21 cellular contexts compared by ENCODE assay signal in the genomic region with DNA sequence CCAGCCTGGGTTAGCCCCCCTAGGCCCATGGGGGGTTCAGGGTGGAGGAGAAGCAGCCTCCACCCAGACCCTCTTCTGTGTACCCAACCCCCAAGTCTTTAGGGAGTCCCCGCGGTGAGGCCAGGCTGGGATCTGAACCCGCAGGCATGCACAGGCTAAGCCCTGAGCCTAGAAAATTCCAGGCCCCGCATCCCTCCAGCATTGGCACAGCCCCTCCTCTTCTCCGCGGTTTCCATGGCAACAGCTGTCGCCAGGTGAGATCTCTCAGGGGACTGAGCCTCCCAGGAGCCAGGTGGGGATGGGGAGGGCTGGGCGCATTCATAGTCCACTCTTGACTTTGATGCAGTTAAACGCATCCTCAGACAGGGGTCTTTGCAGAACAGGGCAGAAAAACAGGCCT. TPM values are rescaled to one million over a fixed set of nuclear protein-coding genes. Genes with fewer than 3 reads are reported as not detected.
"Had no signal": no experiment of that assay in that cellular context is flagged by ENCODE, and none has a peak within 500 bp of the region (broad histone marks: within the 10 kb centered on the region; RNA-seq: fewer than 3 reads in every experiment).

No MANE protein-coding gene starts in this region.

- H3K27me3 ChIP-seq: MG63, SJSA1 had no signal

- FAIRE-seq: HTR-8/SVneo, RCC 7860 had no signal

- H3K36me3 ChIP-seq: MG63, SJSA1 had no signal

- H3K4me1 ChIP-seq: SJSA1 had no signal

- H3K4me3 ChIP-seq: MG63, SJSA1, SK-N-MC had no signal

- H3K27ac ChIP-seq: HL-60, SJSA1, SK-N-MC had no signal

- DNase-seq: Karpas-422, KG1, MG63, NCI-H1092, NCI-H1436 treated with DMSO at 0.1 percent for 48 hours, NCI-H1694, NCI-H1930, NCI-H2081, NCI-H345, NCI-H446 treated with DMSO at 0.1 percent for 48 hours, NCI-H510A treated with DMSO at 0.1 percent for 48 hours, NCI-H774, Right ventricle myocardium superior, RPMI8226, SIG-M5 had no signal

RNA-seq across cellular contexts. Expression of a gene that starts 48.4 kb away (rescaled TPM):
- total RNA-seq: Right ventricle myocardium superior; SJSA1; T-helper 1 cell treated with Interleukin-12 subunit alpha and Interleukin-12 subunit beta and Interleukin-4 antibody, amounts not matched to agents 30 ng/mL and 1 ng/mL, for 36 hours had no signal
